20 cellular contexts compared by ENCODE assay signal in genomic region chr2:142803158-142803557, GRCh38.
"Had no signal": no experiment of that assay in that cellular context is flagged by ENCODE, and none has a peak within 500 bp of the region (broad histone marks: within the 10 kb centered on the region; RNA-seq: fewer than 3 reads in every experiment).

No MANE protein-coding gene starts in this region.

- H3K27ac ChIP-seq: dorsolateral prefrontal cortex, lower lobe of right lung, ovary, psoas muscle, sigmoid colon, skin epidermis, spleen, thoracic aorta, tibial nerve, upper lobe of left lung had no signal

- DNase-seq: dorsolateral prefrontal cortex; effector CD4-positive, alpha-beta T cell; hypothalamus; immature natural killer cell; left ventricle myocardium superior; lower lobe of right lung; natural killer cell; occipital lobe; ovary; posterior cingulate gyrus; psoas muscle; right cardiac atrium; sigmoid colon; spleen; stimulated activated CD4-positive, alpha-beta T cell treated with anti-CD3 and anti-CD28 coated beads, Interleukin-2, amount 100 ng/mL, for 48 hours; stimulated activated naive B cell treated with anti-CD40 and anti-IgM and Interleukin-4, amounts not matched to agents 10 μg/mL and 1 μg/mL and 100 μg/mL, for 72 hours; upper lobe of left lung had no signal

- H3K4me1 ChIP-seq: lower lobe of right lung, psoas muscle, sigmoid colon, spleen, tibial nerve, upper lobe of left lung had no signal

- H3K9me3 ChIP-seq: lower lobe of right lung, ovary, psoas muscle, sigmoid colon, spleen, thoracic aorta, tibial nerve, upper lobe of left lung had no signal

- H3K27me3 ChIP-seq: dorsolateral prefrontal cortex, ovary, sigmoid colon, spleen, tibial nerve, upper lobe of left lung had no signal

- H3K36me3 ChIP-seq: lower lobe of right lung, ovary, sigmoid colon, spleen, thoracic aorta, tibial nerve, upper lobe of left lung had no signal

- H3K4me3 ChIP-seq: dorsolateral prefrontal cortex, lower lobe of right lung, ovary, psoas muscle, sigmoid colon, skin epidermis, spleen, thoracic aorta, tibial nerve, upper lobe of left lung had no signal
